Comparison of ENCODE assay signal across 10 cellular contexts in the genomic region with DNA sequence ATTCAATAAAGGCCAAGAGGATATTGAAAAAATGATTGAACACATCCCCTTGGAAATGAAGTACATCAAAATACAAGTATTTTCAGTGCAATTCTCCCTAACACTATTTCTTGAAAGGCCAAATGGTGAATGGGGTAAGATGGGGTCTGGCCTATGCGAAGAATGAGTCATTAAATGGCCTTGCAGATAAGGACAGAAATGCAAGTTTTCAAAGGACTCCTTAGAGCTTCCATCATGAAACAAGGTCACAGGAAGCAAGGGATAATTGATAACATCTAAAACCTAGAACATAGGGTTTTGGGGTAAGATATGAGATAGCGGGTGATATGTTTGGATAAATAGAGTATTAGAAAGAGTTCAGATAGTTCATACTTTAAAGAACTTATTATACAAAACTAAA.
"Had no signal": no experiment of that assay in that cellular context is flagged by ENCODE, and none has a peak within 500 bp of the region (broad histone marks: within the 10 kb centered on the region; RNA-seq: fewer than 3 reads in every experiment).

No MANE protein-coding gene starts in this region.

- H3K27ac ChIP-seq: GM23248, KMS-11 had no signal

- H3K9ac ChIP-seq: GM23248, KMS-11 had no signal

- H3K4me2 ChIP-seq: KMS-11 had no signal

- H3K4me3 ChIP-seq: GM23248 had no signal

- FAIRE-seq: HepG2, HTR-8/SVneo had no signal

- ATAC-seq: HepG2 had no signal

- DNase-seq: GM23248, GOT3, H9, HCEC 1CT, HFFc6, Kasumi-1, KBM-7 had no signal
